Comparison of ENCODE assay signal across 1 cellular context in genomic region chr12:53344487-53344823, GRCh38.
TF ChIP-seq lines count a peak whose summit lies in the region.

No MANE protein-coding gene starts in this region.

TF ChIP-seq in SK-N-SH, 30 proteins besides CTCF, POLR2A, EP300 and RAD21 (continued from another document):
- TF ChIP-seq REST (IDR thresholded peaks at IDR 0.05; ENCODE audit: low read depth, low read length), result no peak
- TF ChIP-seq EZH2phosphoT487 (IDR thresholded peaks at IDR 0.05; ENCODE audit: borderline replicate concordance, low read depth), result no peak
- TF ChIP-seq TEAD4 (IDR thresholded peaks at IDR 0.05; ENCODE audit: borderline replicate concordance, insufficient read depth), result no peak
- TF ChIP-seq GATA2 (CRISPR knock-in tag; IDR thresholded peaks at IDR 0.05), result no peak
- TF ChIP-seq RXRA (IDR thresholded peaks at IDR 0.05; ENCODE audit: borderline replicate concordance, low read depth), result no peak
- TF ChIP-seq FOXJ3 (CRISPR knock-in tag; IDR thresholded peaks at IDR 0.05), result no peak
- no peak for TF ChIP-seq MXI1 (IDR thresholded peaks at IDR 0.05; ENCODE audit: low read depth, low read length)
- TF ChIP-seq NRF1 (IDR thresholded peaks at IDR 0.05; ENCODE audit: low read depth, low read length), result no peak
